In genomic region chr16:85567101-85567866, GRCh38 we compare ENCODE assay signal across 13 cellular contexts. TPM values are rescaled to one million over a fixed set of nuclear protein-coding genes. Genes with fewer than 3 reads are reported as not detected.
DNase-seq lines count a peak whose midpoint lies in the region; ATAC-seq and TF ChIP-seq lines count a peak whose summit lies in the region.
"Had no signal": no experiment of that assay in that cellular context is flagged by ENCODE, and none has a peak within 500 bp of the region (broad histone marks: within the 10 kb centered on the region; RNA-seq: fewer than 3 reads in every experiment).

No MANE protein-coding gene starts in this region.

- no peak overlapping the region for H3T11ph ChIP-seq in H9 (ENCODE audit: low read length)

- H3K4me1 Mint-ChIP-seq in H9, result peaks cover 67 to 80% of the 10 kb centered on the region in 2 experiments

- WGBS in H9 (ENCODE audit: extremely low coverage, insufficient read length, low lambda C conversion rate), result no CpG with 5 or more reads among the region's 27 CpGs
- WGBS in spleen, 5 donors, result 69 to 86% (median 77%) methylated on average over 17 to 27 of the region's 27 CpGs

- no peak overlapping the region for H4K5ac ChIP-seq in H9 (ENCODE audit: insufficient read length, low read depth, low read length)

- TF ChIP-seq CTCF in H9 (conservative IDR thresholded peaks at IDR 0.05), result no peak
- no peak for TF ChIP-seq CTCF in colonic mucosa (IDR thresholded peaks at IDR 0.05)
- no peak for TF ChIP-seq CTCF in spleen (IDR thresholded peaks at IDR 0.05 in 8 of 11, conservative IDR thresholded peaks at IDR 0.05 in 3 of 11)

- no peak overlapping the region for H3K18ac ChIP-seq in H9 (ENCODE audit: insufficient read length, low read depth, low read length)

- no peak overlapping the region for H2BK12ac ChIP-seq in H9 (ENCODE audit: insufficient read length, low read depth, low read length)

- H3K4ac ChIP-seq in H9 (ENCODE audit: low read depth, low read length), result no peak overlapping the region

- H4K91ac ChIP-seq in H9 (ENCODE audit: insufficient read length, low read depth, low read length), result no peak overlapping the region

- no peak for TF ChIP-seq POLR2A in spleen (IDR thresholded peaks at IDR 0.05)

- H3K4me2 ChIP-seq in H9 (ENCODE audit: insufficient read depth, insufficient read length, low read length), result no peak overlapping the region
- H3K4me2 ChIP-seq: KMS-11 had no signal

- H3K14ac ChIP-seq in H9 (ENCODE audit: insufficient read depth, low read length), result no peak overlapping the region

- H3K27me3 Mint-ChIP-seq in H9 (ENCODE audit: low read depth), result peaks cover 4% of the 10 kb centered on the region
- H3K27me3 Mint-ChIP-seq: activated CD4-positive, alpha-beta memory T cell treated with anti-CD3 and anti-CD28 coated beads, Interleukin-2, amount 10 ng/mL, durations not matched to agents 7 days and 5 days had no signal

- peaks cover 8% of the 10 kb centered on the region in 2 experiments; a peak in 4 of 5 replicates for H3K9me3 Mint-ChIP-seq in H9

- ATAC-seq in GM18502 (IDR thresholded peaks at IDR 0.05; ENCODE audit: poor library complexity, unreplicated experiment), result no peak

- H3K79me2 ChIP-seq in H9 (ENCODE audit: insufficient read depth, low read length), result peaks cover 12% of the 10 kb centered on the region; the same call in 1 of the 2 replicates

- no peaks in the 10 kb centered on the region for H3K27me3 ChIP-seq in H9 (ENCODE audit: insufficient read depth, low read length)
- no peaks in the 10 kb centered on the region for H3K27me3 ChIP-seq in colonic mucosa
- no peaks in the 10 kb centered on the region for H3K27me3 ChIP-seq in spleen (replicated peaks in 1 of 7)
- H3K27me3 ChIP-seq: uterus had no signal

- peaks cover 2 to 19% (median 5%) of the 10 kb centered on the region in 3 experiments; a peak in 6 of 7 replicates for H3K36me3 Mint-ChIP-seq in H9 (ENCODE audit: insufficient read depth in 1 of 3, low read depth in 3 of 3)

- H2BK20ac ChIP-seq in H9 (ENCODE audit: low read depth, low read length, poor library complexity, severe bottlenecking), result no peak overlapping the region

- no peak overlapping the region for H3K23ac ChIP-seq in H9 (ENCODE audit: insufficient read length, low read depth, low read length)

- H3K4me1 ChIP-seq in H9 (ENCODE audit: insufficient read depth, low read length) (peaks cover 7% of the 10 kb centered on the region; the same call in 1 of the 2 replicates), colonic mucosa (peaks cover 55% of the 10 kb centered on the region), spleen (peaks cover 56 to 100% (median 93%) of the 10 kb centered on the region in 6 donors)

- H4K8ac ChIP-seq in H9 (replicated peaks; ENCODE audit: insufficient read length, low read depth, low read length), result no peak overlapping the region

- H2BK15ac ChIP-seq in H9 (ENCODE audit: low read depth, low read length), result no peak overlapping the region

- no peak overlapping the region; a peak in 1 of 7 replicates for H3K27ac Mint-ChIP-seq in H9
- H3K27ac Mint-ChIP-seq: activated CD4-positive, alpha-beta memory T cell treated with anti-CD3 and anti-CD28 coated beads, Interleukin-2, amount 10 ng/mL, durations not matched to agents 7 days and 5 days had no signal

- no peaks in the 10 kb centered on the region for H3K79me1 ChIP-seq in H9 (ENCODE audit: insufficient read depth, low read depth, low read length, poor library complexity, severe bottlenecking)

- no peak overlapping the region for H2BK120ac ChIP-seq in H9 (ENCODE audit: low read depth, low read length, poor library complexity, severe bottlenecking)

- H3K27ac ChIP-seq in H9 (ENCODE audit: insufficient read length, low read depth, low read length), result no peak overlapping the region
- peak overlapping the region; percentile 85 for H3K27ac ChIP-seq in colonic mucosa
- H3K27ac ChIP-seq in spleen, result peak overlapping the region in 5 of 8 donors; percentile 60 to 89 (median 83)
- H3K27ac ChIP-seq: KMS-11, uterus had no signal

- no peak overlapping the region for H2BK5ac ChIP-seq in H9 (ENCODE audit: insufficient read length, low read length)

- peak; percentile 59 for DNase-seq in H9
- peak; percentile 86 to 90 for DNase-seq in NOMO-1 (lab: John Stamatoyannopoulos, UW; ENCODE audit: unreplicated experiment in 2 of 2)
- DNase-seq in colonic mucosa, result peak; percentile 93
- DNase-seq in spleen, result no peak
- DNase-seq in stimulated activated CD8-positive, alpha-beta memory T cell treated with anti-CD3 and anti-CD28 coated beads, Interleukin-4, amount 100 ng/mL, for 48 hours, result no peak
- DNase-seq in activated effector memory CD4-positive, alpha-beta T cell treated with anti-CD3 and anti-CD28 coated beads, Interleukin-2, amount 50 U/mL, for 16 hours, result no peak
- DNase-seq in G401 (ENCODE audit: low spot score), result no peak
- DNase-seq: activated CD4-positive, alpha-beta memory T cell treated with anti-CD3 and anti-CD28 coated beads, Interleukin-2, amount 10 ng/mL, durations not matched to agents 7 days and 5 days; midbrain; NCI-H345; uterus had no signal

- in situ Hi-C loops in G401 (cut with HindIII; ENCODE audit: low sequenced_read_pairs), result no loop called here

- H3K36me3 ChIP-seq in colonic mucosa (no peaks in the 10 kb centered on the region), spleen (no peaks in the 10 kb centered on the region)
- H3K36me3 ChIP-seq: uterus had no signal

- no peak overlapping the region for H2AFZ ChIP-seq in H9 (ENCODE audit: low read length)

- H4K20me1 ChIP-seq in H9 (ENCODE audit: control insufficient read depth, insufficient read depth, insufficient read length), result no peaks in the 10 kb centered on the region

- intact Hi-C loops in colonic mucosa (cut with DNase I) (no loop called here), spleen (cut with DNase I; ENCODE audit: low total_unique reads) (no loop called here)

- no peak overlapping the region for H3K4me3 Mint-ChIP-seq in H9
- H3K4me3 Mint-ChIP-seq: activated CD4-positive, alpha-beta memory T cell treated with anti-CD3 and anti-CD28 coated beads, Interleukin-2, amount 10 ng/mL, durations not matched to agents 7 days and 5 days had no signal

- no peaks in the 10 kb centered on the region for H3K9me3 ChIP-seq in H9 (ENCODE audit: control insufficient read depth, low read depth, low read length)
- H3K9me3 ChIP-seq in colonic mucosa, result no peaks in the 10 kb centered on the region
- H3K9me3 ChIP-seq in spleen, result no peaks in the 10 kb centered on the region
- H3K9me3 ChIP-seq: uterus had no signal

- no peaks in the 10 kb centered on the region for H3K23me2 ChIP-seq in H9 (ENCODE audit: insufficient read length, low read depth, low read length, poor library complexity, severe bottlenecking)

- H3K9ac ChIP-seq in H9 (ENCODE audit: extremely low read depth, insufficient read length, low read length), result no peak overlapping the region
- peak overlapping the region in 1 of 2 donors; percentile 0 for H3K9ac ChIP-seq in colonic mucosa (ENCODE audit: low read depth in 2 of 2, low read length in 2 of 2)
- H3K9ac ChIP-seq: KMS-11 had no signal

- no peak overlapping the region for H3K4me3 ChIP-seq in colonic mucosa
- H3K4me3 ChIP-seq in spleen, result no peak overlapping the region
- H3K4me3 ChIP-seq: uterus had no signal

- no peak overlapping the region for H2AK5ac ChIP-seq in H9 (ENCODE audit: insufficient read length, low read length)

- no peak overlapping the region for H3K56ac ChIP-seq in H9 (ENCODE audit: insufficient read length, low read depth, low read length)

RNA-seq across cellular contexts. Expression of gene GSE1, which starts 45.8 kb away (rescaled TPM):
- 123 and 125 TPM in 2 replicates for total RNA-seq in H9 (2021)
- total RNA-seq in colonic mucosa, result 100 to 1,000 TPM in 1 of 2 donors, 10 to 100 TPM in 1; 79.2 to 103 TPM
- 100 to 1,000 TPM in 1 of 7 donors, 10 to 100 TPM in 6; 79.8 to 121 (median 91.4) TPM for total RNA-seq in spleen
- polyA plus RNA-seq in spleen, result 10 to 100 TPM in 1 of 3 donors, 1 to 10 TPM in 2; 7.4 to 23.2 (median 9.2) TPM
- total RNA-seq in G401 (2014; rRNA removed; shearing (Covaris generic)), result 22.8 and 35.6 TPM in 2 replicates

Comparison
In these comparisons a context has a peak if more than half of its experiments do, and no peak if none do; other contexts are left out.
1. DNase-seq: peak in H9 (single experiment), NOMO-1 (2 of 2) and colonic mucosa (single experiment); none in spleen (single experiment), stimulated activated CD8-positive, alpha-beta memory T cell treated with anti-CD3 and anti-CD28 coated beads, Interleukin-4, amount 100 ng/mL, for 48 hours (single experiment), activated effector memory CD4-positive, alpha-beta T cell treated with anti-CD3 and anti-CD28 coated beads, Interleukin-2, amount 50 U/mL, for 16 hours (single experiment) and G401 (single experiment).